8 cellular contexts compared by ENCODE assay signal in genomic region chr1:203273869-203274602, GRCh38. TPM values are rescaled to one million over a fixed set of nuclear protein-coding genes. Genes with fewer than 3 reads are reported as not detected.
DNase-seq lines count a peak whose midpoint lies in the region; ATAC-seq, FAIRE-seq and TF ChIP-seq lines count a peak whose summit lies in the region.

No MANE protein-coding gene starts in this region.

- TF ChIP-seq CTCF in natural killer cell (IDR thresholded peaks at IDR 0.05): no peak

- H3K4me3 ChIP-seq in HUES64 (ENCODE audit: low read length): peak overlapping the region; percentile 51

- FAIRE-seq in GM12892 (lab: Jason Lieb, UNC): peak; percentile 38

- H3K27me3 ChIP-seq in HUES64 (ENCODE audit: insufficient read depth, low read length): peaks cover 37% of the 10 kb centered on the region

- no peaks in the 10 kb centered on the region for H3K27me3 Mint-ChIP-seq in natural killer cell (ENCODE audit: low read depth in 2 of 2)

- ATAC-seq in natural killer cell (no peak), HG02798 (IDR thresholded peaks at IDR 0.05; ENCODE audit: poor library complexity, unreplicated experiment) (no peak)

- no peaks in the 10 kb centered on the region for H3K36me3 ChIP-seq in HUES64 (ENCODE audit: insufficient read depth, low read length)

- H3K9ac ChIP-seq in HUES64 (ENCODE audit: low read depth, low read length): peak overlapping the region; percentile 36; the same call in 1 of the 2 replicates

- no peak overlapping the region for H3K27ac ChIP-seq in HUES64 (ENCODE audit: low read depth, low read length)
- H3K27ac ChIP-seq in cingulate gyrus (ENCODE audit: low read depth, low read length): peak overlapping the region; percentile 98

- intact Hi-C loops in natural killer cell (cut with micrococcal nuclease): loop anchor here (1.0 kb wide), 4 partner anchors 13 to 64 kb away; partner anchors contain the start of gene BTG2

- no peak overlapping the region for H3K4me3 Mint-ChIP-seq in natural killer cell

- no peaks in the 10 kb centered on the region for H3K9me3 Mint-ChIP-seq in natural killer cell

- peak; percentile 45; the same call in 1 of the 2 replicates for TF ChIP-seq POLR2A in GM12892 (IDR thresholded peaks at IDR 0.05; ENCODE audit: low read depth, low read length)

- peaks cover 14 to 30% of the 10 kb centered on the region in 2 donors for H3K4me1 Mint-ChIP-seq in natural killer cell

- no peaks in the 10 kb centered on the region for H3K36me3 Mint-ChIP-seq in natural killer cell

- DNase-seq in GM12892 (ENCODE audit: insufficient read length) (no peak), natural killer cell (no peak), T1000 (lab: John Stamatoyannopoulos, UW) (no peak), iPS-NIHi11 (ENCODE audit: low spot score) (no peak), 8988T (no peak)

- peak overlapping the region; percentile 60 to 80 for H3K27ac Mint-ChIP-seq in natural killer cell

- H3K9me3 ChIP-seq in HUES64 (ENCODE audit: insufficient read depth, low read depth, low read length): no peaks in the 10 kb centered on the region

- WGBS in HUES64: 64% methylated on average over 12 of the region's 12 CpGs

- peaks cover 17% of the 10 kb centered on the region for H3K4me1 ChIP-seq in HUES64 (ENCODE audit: insufficient read depth, low read length)

RNA-seq across cellular contexts. Expression of gene BTG2, which starts 31.3 kb away (rescaled TPM):
- polyA plus RNA-seq in GM12892 (2012; ENCODE audit: missing spikeins): 58.2 TPM
- polyA plus RNA-seq in HUES64 (2013, experiment 1 of 2): 11.1 TPM
- polyA plus RNA-seq in HUES64 (2013, experiment 2 of 2): 15.4 TPM
- 1,000 to 10,000 TPM in 1 of 3 donors, 100 to 1,000 TPM in 2; 499 to 1,024 (median 851) TPM for total RNA-seq in natural killer cell

RNA-seq across cellular contexts. Expression of gene CHIT1, which starts 44.6 kb away (rescaled TPM):
- polyA plus RNA-seq in GM12892 (2012; ENCODE audit: missing spikeins): 1.7 TPM
- not detected for polyA plus RNA-seq in HUES64 (2013, experiment 1 of 2)
- polyA plus RNA-seq in HUES64 (2013, experiment 2 of 2): not detected
- total RNA-seq in natural killer cell: 1 to 10 TPM in 1 of 3 donors, under 1 TPM in 1, not detected in 1; 0.07 to 2.2 TPM
